ENCODE assay signal across 10 cellular contexts in the genomic region with DNA sequence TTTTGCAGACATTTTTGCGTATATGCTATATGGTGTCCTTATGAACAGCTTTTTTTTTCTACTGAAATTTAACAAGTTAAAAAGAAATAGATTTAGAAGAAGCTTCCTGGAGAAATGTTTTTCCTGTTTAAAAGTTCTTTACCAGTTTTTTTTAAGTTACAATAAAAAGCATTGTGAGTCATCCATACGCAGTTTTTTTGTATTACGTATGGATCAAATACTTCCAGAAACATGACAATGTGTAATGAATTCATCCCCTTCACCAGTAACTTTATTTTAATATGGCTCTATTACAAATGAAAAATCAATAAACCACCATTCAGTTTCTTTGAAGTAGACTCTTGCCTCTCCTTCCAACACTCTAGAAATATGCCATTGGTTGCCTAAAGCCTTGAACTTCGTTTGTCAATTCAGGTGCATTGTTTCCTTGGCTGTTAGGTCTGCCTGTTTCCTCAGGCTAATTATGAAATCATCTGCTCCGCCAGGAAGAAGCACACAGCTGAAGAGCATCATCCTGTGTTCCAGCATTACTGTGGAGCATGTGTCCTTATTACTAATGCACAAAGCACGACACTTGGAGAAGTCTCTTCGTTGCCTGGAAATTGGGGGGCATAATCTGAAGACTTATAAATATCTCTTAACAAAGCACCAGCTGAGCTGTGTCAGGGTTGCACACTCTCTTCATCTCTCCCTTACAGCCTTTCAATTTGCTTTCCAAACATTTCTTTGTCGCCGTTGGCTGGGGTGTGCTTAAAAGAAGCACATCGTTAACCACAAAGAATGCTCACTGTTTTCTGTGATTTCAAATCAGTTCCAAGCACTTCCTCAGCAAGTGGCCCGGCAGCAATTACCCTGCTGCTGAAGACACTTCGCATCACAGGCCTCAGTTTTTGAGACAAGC. TPM values are rescaled to one million over a fixed set of nuclear protein-coding genes. Genes with fewer than 3 reads are reported as not detected.
DNase-seq lines count a peak whose midpoint lies in the region; ATAC-seq and TF ChIP-seq lines count a peak whose summit lies in the region.
"Had no signal": no experiment of that assay in that cellular context is flagged by ENCODE, and none has a peak within 500 bp of the region (broad histone marks: within the 10 kb centered on the region; RNA-seq: fewer than 3 reads in every experiment).

No MANE protein-coding gene starts in this region.

- intact Hi-C loops in ovary (cut with DNase I): no loop called here

- no peaks in the 10 kb centered on the region for H4K20me1 ChIP-seq in GM23338 (replicated peaks; ENCODE audit: insufficient read depth)

- peak overlapping the region; percentile 4; the same call in 1 of the 2 replicates for H3K27ac Mint-ChIP-seq in GM23338
- H3K27ac Mint-ChIP-seq: activated naive CD4-positive, alpha-beta T cell treated with anti-CD3 and anti-CD28 coated beads, Interleukin-2, amount 50 U/mL, for 24 hours had no signal

- 30 to 32% (median 31%) methylated on average over 12 of the region's 12 CpGs for WGBS in ovary, 3 donors

- H3K27me3 ChIP-seq in GM23338 (ENCODE audit: insufficient read depth) (no peaks in the 10 kb centered on the region), ovary (no peaks in the 10 kb centered on the region)

- H3K9me3 Mint-ChIP-seq in GM23338: peaks cover 6% of the 10 kb centered on the region; the same call in 1 of the 3 replicates

- TF ChIP-seq POLR2A in ovary (IDR thresholded peaks at IDR 0.05): no peak
- no peak for TF ChIP-seq POLR2A in GM18505 (IDR thresholded peaks at IDR 0.05; ENCODE audit: borderline replicate concordance, extremely low read depth, insufficient read depth, insufficient read length)

- no peaks in the 10 kb centered on the region for H3K79me2 ChIP-seq in GM23338 (replicated peaks; ENCODE audit: insufficient read depth)

- peak; percentile 21 for DNase-seq in GM23338 (ENCODE audit: low spot score)
- DNase-seq in astrocyte of the hippocampus (ENCODE audit: low read depth, low spot score): peak; percentile 75
- DNase-seq in hepatic stellate cell (ENCODE audit: low spot score): peak; percentile 69
- peak; percentile 81 for DNase-seq in skeletal muscle cell (ENCODE audit: low read depth)
- no peak for DNase-seq in ovary
- no peak for DNase-seq in ecto neural progenitor cell (ENCODE audit: low spot score)

- TF ChIP-seq EP300 in ovary (IDR thresholded peaks at IDR 0.05): no peak

- no peak for TF ChIP-seq CTCF in GM23338 (conservative IDR thresholded peaks at IDR 0.05; ENCODE audit: low read depth in 2 of 2)
- no peak for TF ChIP-seq CTCF in ovary (IDR thresholded peaks at IDR 0.05)

- H3F3A ChIP-seq in GM23338 (replicated peaks; ENCODE audit: low read depth): no peaks in the 10 kb centered on the region

- peak overlapping the region; percentile 65 for H2AFZ ChIP-seq in GM23338

- peaks cover 2% of the 10 kb centered on the region for H3K27me3 Mint-ChIP-seq in GM23338 (ENCODE audit: insufficient read depth, low read depth, poor library complexity)

- H3K36me3 Mint-ChIP-seq in GM23338 (ENCODE audit: low read depth): peaks cover 3% of the 10 kb centered on the region; the same call in 2 of the 3 replicates
- H3K36me3 Mint-ChIP-seq: activated naive CD4-positive, alpha-beta T cell treated with anti-CD3 and anti-CD28 coated beads, Interleukin-2, amount 50 U/mL, for 24 hours had no signal

- H3K4me3 ChIP-seq in GM23338 (no peak overlapping the region), skeletal muscle cell (ENCODE audit: low read depth, low read length) (peak overlapping the region; percentile 12), ovary (no peak overlapping the region)
- H3K4me3 ChIP-seq: HAP-1 had no signal

- H3K36me3 ChIP-seq in GM23338 (ENCODE audit: insufficient read depth) (no peaks in the 10 kb centered on the region), ovary (no peaks in the 10 kb centered on the region)
- H3K36me3 ChIP-seq: HAP-1 had no signal

- peaks cover 11% of the 10 kb centered on the region for H3K4me1 ChIP-seq in GM23338 (ENCODE audit: insufficient read depth)
- H3K4me1 ChIP-seq in ovary (ENCODE audit: insufficient read depth): no peaks in the 10 kb centered on the region

- H3K4me3 Mint-ChIP-seq in GM23338: no peak overlapping the region
- H3K4me3 Mint-ChIP-seq: activated naive CD4-positive, alpha-beta T cell treated with anti-CD3 and anti-CD28 coated beads, Interleukin-2, amount 50 U/mL, for 24 hours had no signal

- ATAC-seq in GM23338 (peak; percentile 51), GM18858 (IDR thresholded peaks at IDR 0.05; ENCODE audit: unreplicated experiment) (no peak), GM18505 (IDR thresholded peaks at IDR 0.05; ENCODE audit: unreplicated experiment) (no peak)

- H3K27ac ChIP-seq in GM23338 (ENCODE audit: low read depth): no peak overlapping the region
- H3K27ac ChIP-seq in ovary: no peak overlapping the region

- H3K9me2 ChIP-seq in GM23338 (ENCODE audit: insufficient read depth): no peaks in the 10 kb centered on the region

- peaks cover 17% of the 10 kb centered on the region for H3K4me1 Mint-ChIP-seq in GM23338
- H3K4me1 Mint-ChIP-seq: activated naive CD4-positive, alpha-beta T cell treated with anti-CD3 and anti-CD28 coated beads, Interleukin-2, amount 50 U/mL, for 24 hours had no signal

- 0 out of 2 replicates have a peak overlapping the region, but pooled peaks have one; percentile 14 for H3K4me2 ChIP-seq in GM23338

- H3K9me3 ChIP-seq in ovary: no peaks in the 10 kb centered on the region
- H3K9me3 ChIP-seq: HAP-1 had no signal

TF ChIP-seq in GM23338, 12 proteins besides CTCF, POLR2A, EP300 and RAD21:
- TF ChIP-seq POLR2AphosphoS5 (IDR thresholded peaks at IDR 0.05; ENCODE audit: low read depth) (no peak), EZH2 (IDR thresholded peaks at IDR 0.05; ENCODE audit: low read depth, unreplicated experiment) (no peak)
TF ChIP-seq in GM23338: peak in this region for 0.

RNA-seq across cellular contexts. Expression of a gene that starts 9.6 kb away (rescaled TPM):
- 4.3 TPM in 2 replicates for total RNA-seq in GM23338 (2014; rRNA removed; shearing (Covaris generic))
- polyA plus RNA-seq in GM23338 (2016; fragmentation: Nextera tagmentation; extraction: Ambion mirVana): 1.2 and 1.7 TPM in 2 replicates
- 1 to 10 TPM in 3 of 7 donors, under 1 TPM in 4; 0.36 to 1.8 (median 0.77) TPM for total RNA-seq in ovary
- 1 to 10 TPM in 1 of 2 donors, under 1 TPM in 1; 0.31 to 4.2 TPM for polyA plus RNA-seq in ovary

Comparison
In these comparisons a context has a peak if more than half of its experiments do, and no peak if none do; other contexts are left out.
1. DNase-seq: peak in GM23338 (single experiment), astrocyte of the hippocampus (single experiment), hepatic stellate cell (single experiment) and skeletal muscle cell (single experiment); none in ovary (0 of 5) and ecto neural progenitor cell (single experiment).